ENCODE assay signal across 1 cellular context in genomic region chr16:8621572-8622314, GRCh38.
TF ChIP-seq lines count a peak whose summit lies in the region.

Gene METTL22 (plus strand): TSS chr16:8621698. CDS start chr16:8625666, 3,968 bp downstream.

TF ChIP-seq in HepG2, 621 proteins besides CTCF, POLR2A, EP300 and RAD21 (continued from another document and continues in another):
- TF ChIP-seq ZFP91 (CRISPR knock-in tag; IDR thresholded peaks at IDR 0.05; ENCODE audit: borderline replicate concordance) (peak; percentile 71; the same call in 1 of the 2 replicates), ZNF746 (CRISPR knock-in tag; IDR thresholded peaks at IDR 0.05) (no peak), JDP2 (CRISPR knock-in tag; IDR thresholded peaks at IDR 0.05; ENCODE audit: borderline replicate concordance) (no peak), CAMTA2 (CRISPR knock-in tag; IDR thresholded peaks at IDR 0.05; ENCODE audit: borderline replicate concordance) (no peak; the same call in 1 of the 2 replicates), ZNF296 (CRISPR knock-in tag; conservative IDR thresholded peaks at IDR 0.05) (no peak), CHD4 (IDR thresholded peaks at IDR 0.05; ENCODE audit: borderline replicate concordance, low read length) (0 out of 2 replicates have a peak, but pooled peaks have one; percentile 13), SP4 (CRISPR knock-in tag; IDR thresholded peaks at IDR 0.05) (peak; percentile 83; the same call in 1 of the 2 replicates), AHR (CRISPR knock-in tag; IDR thresholded peaks at IDR 0.05) (peak; percentile 72; the same call in 1 of the 2 replicates), GPN1 (CRISPR knock-in tag; IDR thresholded peaks at IDR 0.05; ENCODE audit: borderline replicate concordance) (no peak), KDM4B (CRISPR knock-in tag; IDR thresholded peaks at IDR 0.05) (peak; percentile 74; the same call in 1 of the 2 replicates), ZNF180 (CRISPR knock-in tag; IDR thresholded peaks at IDR 0.05; ENCODE audit: borderline replicate concordance, low read depth) (peak; percentile 64; the same call in 1 of the 2 replicates), SATB2 (CRISPR knock-in tag; IDR thresholded peaks at IDR 0.05) (0 out of 2 replicates have a peak, but pooled peaks have one; percentile 32), NR2F2 (IDR thresholded peaks at IDR 0.05; ENCODE audit: borderline replicate concordance, low read depth) (peak; percentile 45; the same call in 1 of the 2 replicates), ZFP36L2 (CRISPR knock-in tag; IDR thresholded peaks at IDR 0.05) (peak; percentile 84; the same call in 1 of the 2 replicates), ZNF441 (CRISPR knock-in tag; IDR thresholded peaks at IDR 0.05; ENCODE audit: borderline replicate concordance) (peak; percentile 90; the same call in 1 of the 2 replicates), SAP130 (CRISPR knock-in tag; IDR thresholded peaks at IDR 0.05; ENCODE audit: low read depth) (peak; percentile 83), RAD51 (IDR thresholded peaks at IDR 0.05; ENCODE audit: borderline replicate concordance) (no peak), FOXJ3 (CRISPR knock-in tag; IDR thresholded peaks at IDR 0.05; ENCODE audit: borderline replicate concordance) (peak; percentile 51; the same call in 1 of the 2 replicates), ZMAT3 (CRISPR knock-in tag; conservative IDR thresholded peaks at IDR 0.05) (peak; percentile 91), THAP9 (CRISPR knock-in tag; IDR thresholded peaks at IDR 0.05; ENCODE audit: borderline replicate concordance) (peak; percentile 87; the same call in 1 of the 2 replicates), SPEN (CRISPR knock-in tag; IDR thresholded peaks at IDR 0.05; ENCODE audit: low read depth) (peak; percentile 92), ZSCAN9 (CRISPR knock-in tag; IDR thresholded peaks at IDR 0.05; ENCODE audit: borderline replicate concordance) (peak; percentile 90), MED1 (CRISPR knock-in tag; IDR thresholded peaks at IDR 0.05) (peak; percentile 64; the same call in 1 of the 2 replicates), ZNF740 (CRISPR knock-in tag; IDR thresholded peaks at IDR 0.05) (no peak), ZNF629 (CRISPR knock-in tag; conservative IDR thresholded peaks at IDR 0.05) (no peak; the same call in 1 of the 2 replicates), ZFY (CRISPR knock-in tag; IDR thresholded peaks at IDR 0.05) (peak; percentile 98), ATF7-NPFF (CRISPR knock-in tag; IDR thresholded peaks at IDR 0.05; ENCODE audit: low read depth) (peak; percentile 90), SMYD3 (CRISPR knock-in tag; IDR thresholded peaks at IDR 0.05) (peak; percentile 58; the same call in 1 of the 2 replicates), BHLHE40 (IDR thresholded peaks at IDR 0.05; ENCODE audit: low read length) (0 out of 2 replicates have a peak, but pooled peaks have one; percentile 11), ZNF142 (CRISPR knock-in tag; IDR thresholded peaks at IDR 0.05) (peak; percentile 63; the same call in 1 of the 2 replicates), REXO4 (CRISPR knock-in tag; IDR thresholded peaks at IDR 0.05; ENCODE audit: borderline replicate concordance) (no peak), NKX3-1 (CRISPR knock-in tag; IDR thresholded peaks at IDR 0.05) (peak; percentile 87; the same call in 1 of the 2 replicates), ZBTB26 (CRISPR knock-in tag; IDR thresholded peaks at IDR 0.05; ENCODE audit: borderline replicate concordance) (no peak)
- TF ChIP-seq, protein P1, sequence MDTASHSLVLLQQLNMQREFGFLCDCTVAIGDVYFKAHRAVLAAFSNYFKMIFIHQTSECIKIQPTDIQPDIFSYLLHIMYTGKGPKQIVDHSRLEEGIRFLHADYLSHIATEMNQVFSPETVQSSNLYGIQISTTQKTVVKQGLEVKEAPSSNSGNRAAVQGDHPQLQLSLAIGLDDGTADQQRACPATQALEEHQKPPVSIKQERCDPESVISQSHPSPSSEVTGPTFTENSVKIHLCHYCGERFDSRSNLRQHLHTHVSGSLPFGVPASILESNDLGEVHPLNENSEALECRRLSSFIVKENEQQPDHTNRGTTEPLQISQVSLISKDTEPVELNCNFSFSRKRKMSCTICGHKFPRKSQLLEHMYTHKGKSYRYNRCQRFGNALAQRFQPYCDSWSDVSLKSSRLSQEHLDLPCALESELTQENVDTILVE (CRISPR knock-in tag; IDR thresholded peaks at IDR 0.05), result peak; percentile 38; the same call in 1 of the 2 replicates
- TF ChIP-seq, protein P2, sequence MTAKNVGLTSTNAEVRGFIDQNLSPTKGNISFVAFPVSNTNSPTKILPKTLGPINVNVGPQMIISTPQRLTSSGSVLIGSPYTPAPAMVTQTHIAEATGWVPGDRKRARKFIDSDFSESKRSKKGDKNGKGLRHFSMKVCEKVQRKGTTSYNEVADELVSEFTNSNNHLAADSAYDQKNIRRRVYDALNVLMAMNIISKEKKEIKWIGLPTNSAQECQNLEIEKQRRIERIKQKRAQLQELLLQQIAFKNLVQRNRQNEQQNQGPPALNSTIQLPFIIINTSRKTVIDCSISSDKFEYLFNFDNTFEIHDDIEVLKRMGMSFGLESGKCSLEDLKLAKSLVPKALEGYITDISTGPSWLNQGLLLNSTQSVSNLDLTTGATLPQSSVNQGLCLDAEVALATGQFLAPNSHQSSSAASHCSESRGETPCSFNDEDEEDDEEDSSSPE (CRISPR knock-in tag; IDR thresholded peaks at IDR 0.05), result peak; percentile 56; the same call in 1 of the 2 replicates
- TF ChIP-seq, protein P3, sequence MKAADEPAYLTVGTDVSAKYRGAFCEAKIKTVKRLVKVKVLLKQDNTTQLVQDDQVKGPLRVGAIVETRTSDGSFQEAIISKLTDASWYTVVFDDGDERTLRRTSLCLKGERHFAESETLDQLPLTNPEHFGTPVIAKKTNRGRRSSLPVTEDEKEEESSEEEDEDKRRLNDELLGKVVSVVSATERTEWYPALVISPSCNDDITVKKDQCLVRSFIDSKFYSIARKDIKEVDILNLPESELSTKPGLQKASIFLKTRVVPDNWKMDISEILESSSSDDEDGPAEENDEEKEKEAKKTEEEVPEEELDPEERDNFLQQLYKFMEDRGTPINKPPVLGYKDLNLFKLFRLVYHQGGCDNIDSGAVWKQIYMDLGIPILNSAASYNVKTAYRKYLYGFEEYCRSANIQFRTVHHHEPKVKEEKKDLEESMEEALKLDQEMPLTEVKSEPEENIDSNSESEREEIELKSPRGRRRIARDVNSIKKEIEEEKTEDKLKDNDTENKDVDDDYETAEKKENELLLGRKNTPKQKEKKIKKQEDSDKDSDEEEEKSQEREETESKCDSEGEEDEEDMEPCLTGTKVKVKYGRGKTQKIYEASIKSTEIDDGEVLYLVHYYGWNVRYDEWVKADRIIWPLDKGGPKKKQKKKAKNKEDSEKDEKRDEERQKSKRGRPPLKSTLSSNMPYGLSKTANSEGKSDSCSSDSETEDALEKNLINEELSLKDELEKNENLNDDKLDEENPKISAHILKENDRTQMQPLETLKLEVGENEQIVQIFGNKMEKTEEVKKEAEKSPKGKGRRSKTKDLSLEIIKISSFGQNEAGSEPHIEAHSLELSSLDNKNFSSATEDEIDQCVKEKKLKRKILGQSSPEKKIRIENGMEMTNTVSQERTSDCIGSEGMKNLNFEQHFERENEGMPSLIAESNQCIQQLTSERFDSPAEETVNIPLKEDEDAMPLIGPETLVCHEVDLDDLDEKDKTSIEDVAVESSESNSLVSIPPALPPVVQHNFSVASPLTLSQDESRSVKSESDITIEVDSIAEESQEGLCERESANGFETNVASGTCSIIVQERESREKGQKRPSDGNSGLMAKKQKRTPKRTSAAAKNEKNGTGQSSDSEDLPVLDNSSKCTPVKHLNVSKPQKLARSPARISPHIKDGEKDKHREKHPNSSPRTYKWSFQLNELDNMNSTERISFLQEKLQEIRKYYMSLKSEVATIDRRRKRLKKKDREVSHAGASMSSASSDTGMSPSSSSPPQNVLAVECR (CRISPR knock-in tag; IDR thresholded peaks at IDR 0.05; ENCODE audit: borderline replicate concordance), result peak; percentile 90; the same call in 1 of the 2 replicates
- TF ChIP-seq, protein P4, sequence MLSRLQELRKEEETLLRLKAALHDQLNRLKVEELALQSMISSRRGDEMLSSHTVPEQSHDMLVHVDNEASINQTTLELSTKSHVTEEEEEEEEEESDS (CRISPR knock-in tag; IDR thresholded peaks at IDR 0.05; ENCODE audit: borderline replicate concordance), result peak; percentile 59; the same call in 1 of the 2 replicates
- TF ChIP-seq, protein P5, sequence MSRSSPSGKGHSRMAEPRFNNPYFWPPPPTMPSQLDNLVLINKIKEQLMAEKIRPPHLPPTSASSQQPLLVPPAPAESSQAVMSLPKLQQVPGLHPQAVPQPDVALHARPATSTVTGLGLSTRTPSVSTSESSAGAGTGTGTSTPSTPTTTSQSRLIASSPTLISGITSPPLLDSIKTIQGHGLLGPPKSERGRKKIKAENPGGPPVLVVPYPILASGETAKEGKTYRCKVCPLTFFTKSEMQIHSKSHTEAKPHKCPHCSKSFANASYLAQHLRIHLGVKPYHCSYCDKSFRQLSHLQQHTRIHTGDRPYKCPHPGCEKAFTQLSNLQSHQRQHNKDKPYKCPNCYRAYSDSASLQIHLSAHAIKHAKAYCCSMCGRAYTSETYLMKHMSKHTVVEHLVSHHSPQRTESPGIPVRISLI (CRISPR knock-in tag; IDR thresholded peaks at IDR 0.05; ENCODE audit: borderline replicate concordance), result no peak
